In the genomic region with DNA sequence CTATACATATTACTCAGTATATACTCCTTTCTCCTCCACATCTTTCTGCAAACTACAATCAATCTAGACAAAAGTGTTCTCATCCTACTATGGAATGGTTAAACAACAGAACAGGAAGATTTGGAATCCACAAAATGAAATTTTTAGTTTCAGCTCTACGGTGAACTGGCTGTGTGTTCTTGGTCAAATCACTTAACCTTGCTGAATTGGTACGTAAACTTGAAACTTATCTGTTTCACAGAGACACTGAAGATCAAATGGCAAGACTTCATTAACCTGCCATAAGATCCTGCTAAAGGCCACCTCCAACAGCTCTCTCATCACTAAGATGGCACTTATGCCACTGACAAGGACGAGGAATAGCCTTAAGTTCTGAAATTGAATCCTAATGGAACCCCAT, we compare ENCODE assay signal across 9 cellular contexts. TPM values are rescaled to one million over a fixed set of nuclear protein-coding genes. Genes with fewer than 3 reads are reported as not detected.
A peak's percentile ranks its signal among the peaks of the same experiment; 100 is the strongest.
DNase-seq lines count a peak whose midpoint lies in the region; ATAC-seq and TF ChIP-seq lines count a peak whose summit lies in the region.
"Had no signal": no experiment of that assay in that cellular context is flagged by ENCODE, and none has a peak within 500 bp of the region (broad histone marks: within the 10 kb centered on the region; RNA-seq: fewer than 3 reads in every experiment).

No MANE protein-coding gene starts in this region.

- no peak for TF ChIP-seq POLR2A in lower leg skin (IDR thresholded peaks at IDR 0.05)

- H3K4me3 ChIP-seq in iPS-20b (ENCODE audit: low read length) (peak overlapping the region; percentile 89), stomach smooth muscle (ENCODE audit: low read length in 2 of 2) (peak overlapping the region; percentile 83 to 95), neuronal stem cell (ENCODE audit: low read length in 2 of 2) (peak overlapping the region in 1 of 2 donors; percentile 93), lower leg skin (ENCODE audit: low read depth, poor library complexity, severe bottlenecking) (no peak overlapping the region)

- H3K36me3 ChIP-seq in iPS-20b (ENCODE audit: insufficient read depth, low read depth, low read length) = peaks cover 21% of the 10 kb centered on the region
- H3K36me3 ChIP-seq in stomach smooth muscle (ENCODE audit: control insufficient read depth in 2 of 2, insufficient read depth in 2 of 2, low read length in 2 of 2) = peaks cover 10 to 12% of the 10 kb centered on the region in 2 donors
- H3K36me3 ChIP-seq in neuronal stem cell (replicated peaks in 1 of 2; ENCODE audit: control insufficient read depth in 2 of 2, insufficient read depth in 2 of 2, low read length in 2 of 2) = peaks cover 17 to 45% of the 10 kb centered on the region in 2 donors

- H3K18ac ChIP-seq in neuronal stem cell (ENCODE audit: low read length) = no peak overlapping the region

- H3K23ac ChIP-seq in neuronal stem cell (ENCODE audit: low read depth, low read length, poor library complexity) = no peak overlapping the region

- H2BK12ac ChIP-seq in neuronal stem cell (ENCODE audit: low read length) = no peak overlapping the region

- H3K9ac ChIP-seq in iPS-20b (ENCODE audit: low read depth, low read length) (no peak overlapping the region), stomach smooth muscle (ENCODE audit: low read length in 2 of 2) (peak overlapping the region in 1 of 2 donors; percentile 88), neuronal stem cell (ENCODE audit: low read depth, low read length, poor library complexity) (no peak overlapping the region)

- H2AK5ac ChIP-seq in neuronal stem cell (ENCODE audit: low read depth, low read length) = no peak overlapping the region

- DNase-seq in activated T-cell treated with anti-CD3 and anti-CD28 coated beads, Interleukin-2, amount 50 U/mL, for 4 hours = no peak
- no peak for DNase-seq in activated T-cell treated with anti-CD3 and anti-CD28 coated beads, Interleukin-2, amount 50 U/mL, for 48 hours
- no peak for DNase-seq in activated CD8-positive, alpha-beta T cell treated with anti-CD3 and anti-CD28 coated beads, Interleukin-2, amount 10 ng/mL, durations not matched to agents 7 days and 5 days
- no peak for DNase-seq in neuronal stem cell (ENCODE audit: low spot score)
- no peak for DNase-seq in lower leg skin (ENCODE audit: low spot score in 2 of 2)
- DNase-seq: KG1 had no signal

- no peak overlapping the region for H4K8ac ChIP-seq in neuronal stem cell (ENCODE audit: low read depth, low read length)

- CTCF ChIA-PET in activated CD8-positive, alpha-beta T cell treated with anti-CD3 and anti-CD28 coated beads, Interleukin-2, amount 10 ng/mL, durations not matched to agents 7 days and 5 days (lab: Charles Lee) = interaction anchor here (0.7 to 3.0 kb wide), 5 partner anchors 9 to 469 kb away, joined by 3 to 16 read pairs (median 3); a partner anchor contains a TSS

- peaks cover 56% of the 10 kb centered on the region for H3K4me1 Mint-ChIP-seq in activated T-cell treated with anti-CD3 and anti-CD28 coated beads, Interleukin-2, amount 50 U/mL, for 4 hours (ENCODE audit: low read depth)
- peaks cover 52% of the 10 kb centered on the region for H3K4me1 Mint-ChIP-seq in activated CD8-positive, alpha-beta T cell treated with anti-CD3 and anti-CD28 coated beads, Interleukin-2, amount 10 ng/mL, durations not matched to agents 7 days and 5 days (ENCODE audit: low read depth)

- H4K91ac ChIP-seq in neuronal stem cell (ENCODE audit: low read depth, low read length, poor library complexity) = no peak overlapping the region

- no peak overlapping the region for H3K14ac ChIP-seq in neuronal stem cell (ENCODE audit: low read length)

- H2AFZ ChIP-seq in neuronal stem cell (ENCODE audit: low read length) = no peak overlapping the region

- H3K27me3 Mint-ChIP-seq in activated T-cell treated with anti-CD3 and anti-CD28 coated beads, Interleukin-2, amount 50 U/mL, for 4 hours (ENCODE audit: low read depth) = no peaks in the 10 kb centered on the region
- no peaks in the 10 kb centered on the region for H3K27me3 Mint-ChIP-seq in activated CD8-positive, alpha-beta T cell treated with anti-CD3 and anti-CD28 coated beads, Interleukin-2, amount 10 ng/mL, durations not matched to agents 7 days and 5 days (ENCODE audit: low read depth)

- no peak overlapping the region for H2BK5ac ChIP-seq in neuronal stem cell (ENCODE audit: low read length)

- no peak overlapping the region for H3K27ac ChIP-seq in iPS-20b (ENCODE audit: low read length)
- H3K27ac ChIP-seq in stomach smooth muscle (ENCODE audit: low read length) = no peak overlapping the region
- H3K27ac ChIP-seq in neuronal stem cell (replicated peaks; ENCODE audit: low read length) = no peak overlapping the region

- intact Hi-C loops in lower leg skin (cut with DNase I; ENCODE audit: low total_unique reads) = no loop called here

- no CpG with 5 or more reads among the region's 3 CpGs for WGBS in neuronal stem cell (ENCODE audit: extremely low coverage in 2 of 2, insufficient read length in 2 of 2, insufficient replicate concordance in 1 of 2), 2 donors
- WGBS in lower leg skin, 2 donors = 87 to 89% methylated on average over 3 of the region's 3 CpGs

- H3K27me3 ChIP-seq in iPS-20b (ENCODE audit: insufficient read depth, low read length) (no peaks in the 10 kb centered on the region), stomach smooth muscle (ENCODE audit: control insufficient read depth in 1 of 2, insufficient read depth in 2 of 2, low read length in 2 of 2) (no peaks in the 10 kb centered on the region), neuronal stem cell (ENCODE audit: control insufficient read depth in 3 of 3, insufficient read depth in 3 of 3, low read depth in 1 of 3, low read length in 3 of 3) (no peaks in the 10 kb centered on the region)

- peaks cover under 1% of the 10 kb centered on the region for H3K9me3 Mint-ChIP-seq in activated T-cell treated with anti-CD3 and anti-CD28 coated beads, Interleukin-2, amount 50 U/mL, for 4 hours
- peaks cover under 1% of the 10 kb centered on the region for H3K9me3 Mint-ChIP-seq in activated CD8-positive, alpha-beta T cell treated with anti-CD3 and anti-CD28 coated beads, Interleukin-2, amount 10 ng/mL, durations not matched to agents 7 days and 5 days (ENCODE audit: insufficient read depth)

- no peak overlapping the region for H2BK120ac ChIP-seq in neuronal stem cell (ENCODE audit: low read depth, low read length)

- H3K9me3 ChIP-seq in iPS-20b (ENCODE audit: insufficient read depth, low read depth, low read length) (no peaks in the 10 kb centered on the region), stomach smooth muscle (ENCODE audit: control insufficient read depth in 2 of 2, low read length in 2 of 2) (no peaks in the 10 kb centered on the region), neuronal stem cell (replicated peaks in 1 of 2; ENCODE audit: control insufficient read depth in 2 of 2, insufficient read depth in 1 of 2, low read depth in 1 of 2, low read length in 2 of 2) (peaks cover under 1 to 10% of the 10 kb centered on the region in 2 donors)

- no peak overlapping the region for H2BK15ac ChIP-seq in neuronal stem cell (ENCODE audit: low read length)

- peaks cover 26% of the 10 kb centered on the region for H3K36me3 Mint-ChIP-seq in activated T-cell treated with anti-CD3 and anti-CD28 coated beads, Interleukin-2, amount 50 U/mL, for 4 hours (ENCODE audit: insufficient read depth)
- peaks cover 45% of the 10 kb centered on the region for H3K36me3 Mint-ChIP-seq in activated CD8-positive, alpha-beta T cell treated with anti-CD3 and anti-CD28 coated beads, Interleukin-2, amount 10 ng/mL, durations not matched to agents 7 days and 5 days (ENCODE audit: low read depth)

- H3K4me3 Mint-ChIP-seq in activated T-cell treated with anti-CD3 and anti-CD28 coated beads, Interleukin-2, amount 50 U/mL, for 4 hours = peak overlapping the region; percentile 86
- H3K4me3 Mint-ChIP-seq in activated CD8-positive, alpha-beta T cell treated with anti-CD3 and anti-CD28 coated beads, Interleukin-2, amount 10 ng/mL, durations not matched to agents 7 days and 5 days = peak overlapping the region; percentile 82

- H3K4me2 ChIP-seq in neuronal stem cell (ENCODE audit: insufficient read depth, low read length, poor library complexity, severe bottlenecking) = no peak overlapping the region

- H3K4me1 ChIP-seq in iPS-20b (ENCODE audit: insufficient read depth, low read length) (peaks cover 3% of the 10 kb centered on the region; the same call in 1 of the 2 replicates), stomach smooth muscle (ENCODE audit: control insufficient read depth, insufficient read depth, low read length) (peaks cover 24% of the 10 kb centered on the region), neuronal stem cell (ENCODE audit: control insufficient read depth in 2 of 2, insufficient read depth in 1 of 2, low read depth in 1 of 2, low read length in 2 of 2) (peaks cover 5 to 6% of the 10 kb centered on the region in 2 donors)

- no peak overlapping the region for H3K27ac Mint-ChIP-seq in activated CD8-positive, alpha-beta T cell treated with anti-CD3 and anti-CD28 coated beads, Interleukin-2, amount 10 ng/mL, durations not matched to agents 7 days and 5 days

- peaks cover 10% of the 10 kb centered on the region for H3K79me1 ChIP-seq in neuronal stem cell (ENCODE audit: low read depth, low read length)

- no peak for ATAC-seq in activated T-cell treated with anti-CD3 and anti-CD28 coated beads, Interleukin-2, amount 50 U/mL, for 4 hours
- no peak for ATAC-seq in activated CD8-positive, alpha-beta T cell treated with anti-CD3 and anti-CD28 coated beads, Interleukin-2, amount 10 ng/mL, durations not matched to agents 7 days and 5 days
- ATAC-seq in GM21390 (IDR thresholded peaks at IDR 0.05; ENCODE audit: unreplicated experiment) = no peak

- POLR2A ChIA-PET in activated CD8-positive, alpha-beta T cell treated with anti-CD3 and anti-CD28 coated beads, Interleukin-2, amount 10 ng/mL, durations not matched to agents 7 days and 5 days (lab: Charles Lee) = interaction anchor here (1.5 kb wide), 1 partner anchor 231 kb away, joined by 9 read pairs; no protein-coding TSS in a partner anchor

- no peak overlapping the region for H3K4ac ChIP-seq in neuronal stem cell (ENCODE audit: low read length)

- no peak for TF ChIP-seq CTCF in lower leg skin (IDR thresholded peaks at IDR 0.05)

RNA-seq across cellular contexts. Expression of a gene that starts 1.5 kb away (rescaled TPM):
- total RNA-seq in activated T-cell treated with anti-CD3 and anti-CD28 coated beads, Interleukin-2, amount 50 U/mL, for 4 hours = 10 to 100 TPM; 68.4 to 80.3 (median 75.7) TPM
- 10 to 100 TPM; 80.7 to 84.0 TPM for total RNA-seq in activated CD8-positive, alpha-beta T cell treated with anti-CD3 and anti-CD28 coated beads, Interleukin-2, amount 10 ng/mL, durations not matched to agents 7 days and 5 days
- polyA plus RNA-seq in neuronal stem cell (2013, experiment 1 of 2) = 37.7 TPM
- polyA plus RNA-seq in neuronal stem cell (2013, experiment 2 of 2) = 37.7 TPM
- 10 to 100 TPM; 53.3 to 87.9 (median 73.2) TPM for total RNA-seq in lower leg skin

RNA-seq across cellular contexts. Expression of a gene that starts 52.2 kb away (rescaled TPM):
- under 1 TPM in 1 of 3 donors, not detected in 2; 0.03 TPM for total RNA-seq in activated T-cell treated with anti-CD3 and anti-CD28 coated beads, Interleukin-2, amount 50 U/mL, for 4 hours
- total RNA-seq in activated CD8-positive, alpha-beta T cell treated with anti-CD3 and anti-CD28 coated beads, Interleukin-2, amount 10 ng/mL, durations not matched to agents 7 days and 5 days = not detected
- polyA plus RNA-seq in neuronal stem cell (2013, experiment 1 of 2) = 0.14 TPM
- 0.15 TPM for polyA plus RNA-seq in neuronal stem cell (2013, experiment 2 of 2)
- total RNA-seq in lower leg skin = under 1 TPM in 3 of 4 donors, not detected in 1; 0.08 to 0.13 (median 0.10) TPM
